17 cellular contexts compared by ENCODE assay signal in genomic region chr5:33091571-33092363, GRCh38.
A peak's percentile ranks its signal among the peaks of the same experiment; 100 is the strongest.
DNase-seq lines count a peak whose midpoint lies in the region; TF ChIP-seq lines count a peak whose summit lies in the region.
"Had no signal": no experiment of that assay in that cellular context is flagged by ENCODE, and none has a peak within 500 bp of the region (broad histone marks: within the 10 kb centered on the region; RNA-seq: fewer than 3 reads in every experiment).

No MANE protein-coding gene starts in this region.

- H3K4me3 ChIP-seq in ACC112 (ENCODE audit: low read depth, low read length): peak overlapping the region; percentile 26; the same call in 1 of the 2 replicates
- no peak overlapping the region for H3K4me3 ChIP-seq in mammary epithelial cell (replicated peaks in 1 of 3; ENCODE audit: insufficient read depth in 1 of 3, low read depth in 2 of 3, low read length in 3 of 3)
- H3K4me3 ChIP-seq in WERI-Rb-1 (ENCODE audit: low read depth, low read length): no peak overlapping the region
- H3K4me3 ChIP-seq: cardiac muscle cell, heart left ventricle had no signal

- H3K9me3 ChIP-seq in mammary epithelial cell (replicated peaks; ENCODE audit: insufficient read depth, low read length) (no peaks in the 10 kb centered on the region), WERI-Rb-1 (ENCODE audit: severe bottlenecking) (no peaks in the 10 kb centered on the region)
- H3K9me3 ChIP-seq: Caco-2, heart left ventricle had no signal

- H3K4me1 ChIP-seq in ACC112 (ENCODE audit: control insufficient read depth, insufficient read depth, low read length, unreplicated experiment) (peaks cover 37% of the 10 kb centered on the region), mammary epithelial cell (ENCODE audit: insufficient read depth, low read length) (no peaks in the 10 kb centered on the region)
- H3K4me1 ChIP-seq: Caco-2, heart left ventricle had no signal

- BruUV-seq in mammary epithelial cell (replicated peaks; lab: Mats Ljungman, UMichigan): no TSS peak

- H3K36me3 ChIP-seq in ACC112 (ENCODE audit: insufficient read depth, low read length) (no peaks in the 10 kb centered on the region), mammary epithelial cell (ENCODE audit: insufficient read depth, low read length) (no peaks in the 10 kb centered on the region), WERI-Rb-1 (no peaks in the 10 kb centered on the region)
- H3K36me3 ChIP-seq: cardiac muscle cell, heart left ventricle had no signal

- DNase-seq in HS-5 (ENCODE audit: low read depth) (peak; percentile 79), mammary epithelial cell (peak; percentile 17), kidney glomerular epithelial cell (lab: John Stamatoyannopoulos, UW) (peak; percentile 34), NCI-H1417 (lab: John Stamatoyannopoulos, UW) (no peak), WERI-Rb-1 (no peak)
- no peak for DNase-seq in stimulated activated CD8-positive, alpha-beta memory T cell treated with anti-CD3 and anti-CD28 coated beads, Interleukin-4, amount 100 ng/mL, for 48 hours
- DNase-seq in activated naive CD4-positive, alpha-beta T cell (lab: John Stamatoyannopoulos, UW): no peak
- DNase-seq: ACHN; activated CD4-positive, CD25-positive, alpha-beta regulatory T cell; activated CD8-positive, alpha-beta memory T cell treated with anti-CD3 and anti-CD28 coated beads, Interleukin-2, amount 10 ng/mL, durations not matched to agents 7 days and 5 days; activated naive CD4-positive, alpha-beta T cell treated with anti-CD3 and anti-CD28 coated beads for 36 hours; Caco-2; MV-4-11; T-helper 1 cell had no signal

- TF ChIP-seq CTCF in mammary epithelial cell (conservative IDR thresholded peaks at IDR 0.05 in 1 of 2, IDR thresholded peaks at IDR 0.05 in 1 of 2; ENCODE audit: extremely low read depth in 1 of 2, insufficient read depth in 1 of 2, low read depth in 1 of 2, low read length in 2 of 2) (no peak), WERI-Rb-1 (IDR thresholded peaks at IDR 0.05; ENCODE audit: low read depth, low read length) (no peak)

- H3K79me2 ChIP-seq in ACC112 (ENCODE audit: control insufficient read depth, insufficient read depth, low read length, unreplicated experiment): no peaks in the 10 kb centered on the region
- H3K79me2 ChIP-seq in mammary epithelial cell (ENCODE audit: insufficient read depth, low read length): no peaks in the 10 kb centered on the region

- H3K4me2 ChIP-seq in mammary epithelial cell (ENCODE audit: insufficient read depth, low read depth, low read length): peak overlapping the region; percentile 12

- H3K27me3 ChIP-seq in ACC112 (ENCODE audit: insufficient read depth, low read length) (no peaks in the 10 kb centered on the region), mammary epithelial cell (ENCODE audit: insufficient read depth, low read length) (no peaks in the 10 kb centered on the region), WERI-Rb-1 (ENCODE audit: insufficient read depth, low read depth, severe bottlenecking) (peaks cover 19% of the 10 kb centered on the region)
- H3K27me3 ChIP-seq: cardiac muscle cell, heart left ventricle had no signal

- H2AFZ ChIP-seq in ACC112 (ENCODE audit: low read length, unreplicated experiment): peak overlapping the region; percentile 74
- H2AFZ ChIP-seq in mammary epithelial cell (ENCODE audit: low read depth, low read length): no peak overlapping the region

- CTCF ChIA-PET in mammary epithelial cell (lab: Charles Lee; ENCODE audit: low non-redundant PET): no interaction called here

- H3K9ac ChIP-seq in mammary epithelial cell (ENCODE audit: insufficient read depth, low read length): no peak overlapping the region

- intact Hi-C loops in mammary epithelial cell (cut with micrococcal nuclease): no loop called here

- dilution Hi-C loops in mammary epithelial cell (cut with HindIII; ENCODE audit: low sequenced_read_pairs): no loop called here

- in situ Hi-C loops in mammary epithelial cell (cut with MboI; ENCODE audit: low sequenced_read_pairs in 2 of 2): no loop called here

- peak overlapping the region; percentile 92 for H3K27ac ChIP-seq in ACC112 (ENCODE audit: low read depth, low read length)
- H3K27ac ChIP-seq in mammary epithelial cell (ENCODE audit: insufficient read depth, low read depth, low read length): no peak overlapping the region
- no peak overlapping the region for H3K27ac ChIP-seq in WERI-Rb-1
- H3K27ac ChIP-seq: cardiac muscle cell, heart left ventricle had no signal

- no peaks in the 10 kb centered on the region for H4K20me1 ChIP-seq in mammary epithelial cell (ENCODE audit: insufficient read depth, low read length)

Comparison
In these comparisons a context has a peak if more than half of its experiments do, and no peak if none do; other contexts are left out.
1. DNase-seq: peak in HS-5 (single experiment), mammary epithelial cell (single experiment) and kidney glomerular epithelial cell (single experiment); none in NCI-H1417 (0 of 3), WERI-Rb-1 (single experiment), stimulated activated CD8-positive, alpha-beta memory T cell treated with anti-CD3 and anti-CD28 coated beads, Interleukin-4, amount 100 ng/mL, for 48 hours (single experiment) and activated naive CD4-positive, alpha-beta T cell (0 of 4).